8 cellular contexts compared by ENCODE assay signal in the genomic region with DNA sequence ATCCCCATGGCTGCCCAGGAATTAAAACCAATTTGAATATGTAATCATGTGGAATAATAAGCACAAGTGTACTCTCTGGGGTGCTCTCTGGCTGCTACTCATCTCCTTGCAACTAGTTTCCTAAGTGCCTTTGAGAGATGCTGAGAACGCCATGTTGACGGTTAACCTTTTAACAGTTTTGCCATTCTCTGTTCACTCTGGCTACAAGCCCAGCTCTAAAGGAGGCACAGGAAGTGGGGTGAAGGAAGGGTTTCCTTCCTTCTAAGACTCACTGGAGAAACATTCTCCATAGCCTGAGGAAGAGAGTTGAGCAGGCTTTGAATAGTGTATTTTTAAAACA.
A peak's percentile ranks its signal among the peaks of the same experiment; 100 is the strongest.
DNase-seq lines count a peak whose midpoint lies in the region; ATAC-seq and TF ChIP-seq lines count a peak whose summit lies in the region.

No MANE protein-coding gene starts in this region.

- no peak overlapping the region for H3K18ac ChIP-seq in IMR-90 (ENCODE audit: low read depth, low read length)

- no peak overlapping the region for H4K5ac ChIP-seq in IMR-90 (ENCODE audit: low read depth, low read length)

- H3K36me3 ChIP-seq in IMR-90 (ENCODE audit: control insufficient read depth, insufficient read depth, low read length) (no peaks in the 10 kb centered on the region), adipocyte (ENCODE audit: control insufficient read depth, insufficient read depth, low read length, severe bottlenecking) (no peaks in the 10 kb centered on the region), gastrocnemius medialis (no peaks in the 10 kb centered on the region)

- H3K9ac ChIP-seq in IMR-90 (ENCODE audit: low read depth, low read length) (no peak overlapping the region), adipocyte (ENCODE audit: low read length) (no peak overlapping the region)

- no peak overlapping the region for H3K27ac ChIP-seq in IMR-90 (ENCODE audit: insufficient read depth, low read length)
- peak overlapping the region in 1 of 4 donors; percentile 5 for H3K27ac ChIP-seq in gastrocnemius medialis

- H3K9me1 ChIP-seq in IMR-90 (ENCODE audit: insufficient read depth, low read length) = no peaks in the 10 kb centered on the region

- H3K4me1 Mint-ChIP-seq in memory B cell = peaks cover 16% of the 10 kb centered on the region

- TF ChIP-seq RAD21 in IMR-90 (IDR thresholded peaks at IDR 0.05; ENCODE audit: low read length) = no peak

- peak overlapping the region; percentile 47; the same call in 1 of the 2 replicates for H2BK120ac ChIP-seq in IMR-90 (ENCODE audit: low read depth, low read length)

- no peaks in the 10 kb centered on the region for H3K79me1 ChIP-seq in IMR-90 (ENCODE audit: low read depth in 1 of 2, low read length in 2 of 2)

- BruUV-seq in IMR-90 (replicated peaks; lab: Mats Ljungman, UMichigan) = no TSS peak

- H3K27ac Mint-ChIP-seq in memory B cell = peak overlapping the region; percentile 22

- H2BK15ac ChIP-seq in IMR-90 (ENCODE audit: low read depth, low read length) = peak overlapping the region; percentile 39; the same call in 2 of the 3 replicates

- no peaks in the 10 kb centered on the region for H3K9me3 Mint-ChIP-seq in memory B cell

- no peak overlapping the region; the same call in 1 of the 2 replicates for H3K23ac ChIP-seq in IMR-90 (ENCODE audit: low read depth, low read length)

- CTCF ChIA-PET in IMR-90 (lab: Yijun Ruan, JAX) = no interaction called here

- H2BK20ac ChIP-seq in IMR-90 (ENCODE audit: low read depth, low read length) = peak overlapping the region; percentile 79

- in situ Hi-C loops in IMR-90 (cut with MboI; ENCODE audit: low sequenced_read_pairs) = loop anchor here (25.0 kb wide), 1 partner anchor 216 kb away; no protein-coding TSS in a partner anchor
- in situ Hi-C loops in gastrocnemius medialis (cut with MboI; ENCODE audit: low sequenced_read_pairs in 4 of 4) = no loop called here

- peak; percentile 84 for DNase-seq in EH (ENCODE audit: low read depth)
- DNase-seq in IMR-90 = peak; percentile 84
- peak; percentile 43 for DNase-seq in adipocyte (ENCODE audit: low read depth)
- DNase-seq in memory B cell (ENCODE audit: low spot score in 2 of 2) = no peak
- DNase-seq in NCI-H345 (lab: John Stamatoyannopoulos, UW) = no peak
- DNase-seq in activated gamma-delta T cell treated with Interleukin-2 at 50 U/mL for 16 hours = no peak
- no peak for DNase-seq in stimulated activated naive CD4-positive, alpha-beta T cell treated with Interleukin-2 at 50 U/mL for 16 hours (lab: John Stamatoyannopoulos, UW)
- DNase-seq in gastrocnemius medialis = no peak

- dilution Hi-C loops in IMR-90 (cut with HindIII; ENCODE audit: low sequenced_read_pairs, unreplicated experiment) = no loop called here

- H3K4me3 Mint-ChIP-seq in memory B cell = peak overlapping the region; percentile 45

- H4K8ac ChIP-seq in IMR-90 (ENCODE audit: low read depth in 2 of 2, low read length in 2 of 2) = peak overlapping the region in 1 of 2 experiments; percentile 31; a peak in 3 of 4 replicates

- no peak overlapping the region for H3K4me3 ChIP-seq in IMR-90 (ENCODE audit: insufficient read depth, low read depth, low read length)
- no peak overlapping the region for H3K4me3 ChIP-seq in adipocyte (ENCODE audit: low read length)
- H3K4me3 ChIP-seq in gastrocnemius medialis = no peak overlapping the region

- H2BK5ac ChIP-seq in IMR-90 (ENCODE audit: low read depth, low read length, poor library complexity, severe bottlenecking) = no peak overlapping the region

- peaks cover 7% of the 10 kb centered on the region for H3K27me3 Mint-ChIP-seq in memory B cell

- no peak overlapping the region for H3K56ac ChIP-seq in IMR-90 (ENCODE audit: extremely low read depth, insufficient read depth, low read length)

- H4K91ac ChIP-seq in IMR-90 (ENCODE audit: insufficient read depth, low read depth, low read length) = no peak overlapping the region; the same call in 1 of the 2 replicates

- H3K9me3 ChIP-seq in IMR-90 (ENCODE audit: control insufficient read depth, insufficient read depth, low read length) = no peaks in the 10 kb centered on the region
- no peaks in the 10 kb centered on the region for H3K9me3 ChIP-seq in adipocyte (ENCODE audit: control insufficient read depth, low read length)
- H3K9me3 ChIP-seq in gastrocnemius medialis = no peaks in the 10 kb centered on the region

- TF ChIP-seq CTCF in IMR-90 (conservative IDR thresholded peaks at IDR 0.05; ENCODE audit: low read depth, low read length) = no peak
- no peak for TF ChIP-seq CTCF in gastrocnemius medialis (IDR thresholded peaks at IDR 0.05 in 4 of 5, conservative IDR thresholded peaks at IDR 0.05 in 1 of 5)

- H3K27me3 ChIP-seq in IMR-90 (ENCODE audit: control insufficient read depth, insufficient read depth, low read length) = no peaks in the 10 kb centered on the region
- H3K27me3 ChIP-seq in adipocyte (replicated peaks; ENCODE audit: control insufficient read depth, insufficient read depth, low read length) = no peaks in the 10 kb centered on the region
- H3K27me3 ChIP-seq in gastrocnemius medialis = no peaks in the 10 kb centered on the region

- TF ChIP-seq POLR2A in IMR-90 (IDR thresholded peaks at IDR 0.05; ENCODE audit: low read depth, low read length) (no peak), gastrocnemius medialis (IDR thresholded peaks at IDR 0.05) (no peak)

- H3K4me1 ChIP-seq in IMR-90 (ENCODE audit: control insufficient read depth, insufficient read depth, low read length) (peaks cover 3% of the 10 kb centered on the region; the same call in 1 of the 2 replicates), adipocyte (ENCODE audit: control insufficient read depth, insufficient read depth, low read length) (peaks cover 7% of the 10 kb centered on the region), gastrocnemius medialis (peaks cover 14 to 22% of the 10 kb centered on the region in 2 donors)

- peak overlapping the region; percentile 15; the same call in 1 of the 2 replicates for H2AK5ac ChIP-seq in IMR-90 (ENCODE audit: low read depth, low read length)

- peak overlapping the region; percentile 89 for H2AK9ac ChIP-seq in IMR-90 (replicated peaks; ENCODE audit: low read depth, low read length, poor library complexity)

- intact Hi-C loops in IMR-90 (cut with micrococcal nuclease) = no loop called here
- intact Hi-C loops in gastrocnemius medialis (cut with DNase I; ENCODE audit: low total_unique reads) = no loop called here

- no CpG with 5 or more reads among the region's 2 CpGs for WGBS in IMR-90 (ENCODE audit: extremely low coverage in 2 of 2, insufficient read length in 1 of 2), 2 experiments

- H3K14ac ChIP-seq in IMR-90 (replicated peaks; ENCODE audit: low read depth, low read length) = peak overlapping the region; percentile 74

- H3K4me2 ChIP-seq in IMR-90 (ENCODE audit: low read depth, low read length) = no peak overlapping the region

- ATAC-seq in IMR-90 (ENCODE audit: low read depth) (peak; percentile 72), memory B cell (ENCODE audit: low read depth) (no peak), gastrocnemius medialis (no peak)

- peak overlapping the region; percentile 86 for H2AFZ ChIP-seq in IMR-90 (replicated peaks; ENCODE audit: low read length, poor library complexity)

- peak overlapping the region; percentile 57; the same call in 1 of the 2 replicates for H3K4ac ChIP-seq in IMR-90 (ENCODE audit: low read depth, low read length)

- H3K36me3 Mint-ChIP-seq in memory B cell = peaks cover 2% of the 10 kb centered on the region

- POLR2A ChIA-PET in IMR-90 (lab: Charles Lee; ENCODE audit: unreplicated experiment) = no interaction called here

- H4K20me1 ChIP-seq in IMR-90 (ENCODE audit: insufficient read depth, low read length) = no peaks in the 10 kb centered on the region

TF ChIP-seq in IMR-90, 13 proteins besides CTCF, POLR2A, EP300 and RAD21:
- TF ChIP-seq CEBPB (IDR thresholded peaks at IDR 0.05; ENCODE audit: low read depth, low read length) (no peak), MXI1 (IDR thresholded peaks at IDR 0.05; ENCODE audit: borderline replicate concordance, low read depth, low read length) (no peak), RCOR1 (IDR thresholded peaks at IDR 0.05; ENCODE audit: insufficient replicate concordance, low read length) (no peak), MAZ (IDR thresholded peaks at IDR 0.05; ENCODE audit: borderline replicate concordance, low read depth, low read length) (no peak), FOS (IDR thresholded peaks at IDR 0.05; ENCODE audit: low read depth, low read length) (no peak), NFE2L2 (IDR thresholded peaks at IDR 0.05; ENCODE audit: low read depth, low read length) (no peak), BHLHE40 (IDR thresholded peaks at IDR 0.05; ENCODE audit: low read depth, low read length) (no peak), USF2 (IDR thresholded peaks at IDR 0.05; ENCODE audit: low read depth, low read length) (no peak), MAFK (IDR thresholded peaks at IDR 0.05; ENCODE audit: low read depth, low read length) (no peak), CHD1 (IDR thresholded peaks at IDR 0.05; ENCODE audit: low read depth, low read length) (no peak), RFX5 (IDR thresholded peaks at IDR 0.05; ENCODE audit: low read depth, low read length) (no peak), SMC3 (IDR thresholded peaks at IDR 0.05; ENCODE audit: low read depth, low read length) (no peak)
- TF ChIP-seq, protein P1, sequence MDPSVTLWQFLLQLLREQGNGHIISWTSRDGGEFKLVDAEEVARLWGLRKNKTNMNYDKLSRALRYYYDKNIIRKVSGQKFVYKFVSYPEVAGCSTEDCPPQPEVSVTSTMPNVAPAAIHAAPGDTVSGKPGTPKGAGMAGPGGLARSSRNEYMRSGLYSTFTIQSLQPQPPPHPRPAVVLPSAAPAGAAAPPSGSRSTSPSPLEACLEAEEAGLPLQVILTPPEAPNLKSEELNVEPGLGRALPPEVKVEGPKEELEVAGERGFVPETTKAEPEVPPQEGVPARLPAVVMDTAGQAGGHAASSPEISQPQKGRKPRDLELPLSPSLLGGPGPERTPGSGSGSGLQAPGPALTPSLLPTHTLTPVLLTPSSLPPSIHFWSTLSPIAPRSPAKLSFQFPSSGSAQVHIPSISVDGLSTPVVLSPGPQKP (IDR thresholded peaks at IDR 0.05; ENCODE audit: borderline replicate concordance, low read depth, low read length) = no peak

Comparison
In these comparisons a context has a peak if more than half of its experiments do, and no peak if none do; other contexts are left out.
1. DNase-seq: peak in EH (single experiment), IMR-90 (single experiment) and adipocyte (single experiment); none in memory B cell (0 of 2), NCI-H345 (single experiment), activated gamma-delta T cell treated with Interleukin-2 at 50 U/mL for 16 hours (single experiment), stimulated activated naive CD4-positive, alpha-beta T cell treated with Interleukin-2 at 50 U/mL for 16 hours (single experiment) and gastrocnemius medialis (0 of 2).